Comparison of ENCODE assay signal across 14 cellular contexts in the genomic region with DNA sequence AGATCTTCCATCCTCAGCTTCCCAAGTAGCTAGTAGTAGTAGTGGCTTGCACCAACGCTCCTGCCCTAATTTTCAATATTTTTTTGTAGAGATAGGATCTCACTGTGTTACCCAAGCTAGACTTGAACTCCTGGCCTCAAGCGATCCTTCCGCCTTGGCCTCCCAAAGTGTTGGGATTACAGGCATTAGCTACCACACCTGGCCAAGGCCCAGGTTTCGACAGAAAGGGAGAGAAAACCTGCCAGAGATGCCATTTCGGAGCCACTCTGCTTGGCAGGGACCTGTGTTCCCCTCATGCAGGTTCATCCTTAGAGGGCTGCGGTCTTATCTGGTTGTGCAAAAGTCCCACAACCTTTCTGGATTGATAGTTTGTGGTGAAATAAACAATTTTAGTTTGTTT. TPM values are rescaled to one million over a fixed set of nuclear protein-coding genes. Genes with fewer than 3 reads are reported as not detected.
DNase-seq lines count a peak whose midpoint lies in the region; ATAC-seq and TF ChIP-seq lines count a peak whose summit lies in the region.
"Had no signal": no experiment of that assay in that cellular context is flagged by ENCODE, and none has a peak within 500 bp of the region (broad histone marks: within the 10 kb centered on the region; RNA-seq: fewer than 3 reads in every experiment).

No MANE protein-coding gene starts in this region.

- no peak for TF ChIP-seq POLR2A in sigmoid colon (IDR thresholded peaks at IDR 0.05)

- H3F3A ChIP-seq in GM23338 (replicated peaks; ENCODE audit: low read depth): 0 out of 2 replicates have a peak, but pooled peaks cover 2% of the 10 kb centered on the region

- H3K27me3 ChIP-seq in GM23338 (ENCODE audit: insufficient read depth): peaks cover 6% of the 10 kb centered on the region; the same call in 1 of the 2 replicates
- H3K27me3 ChIP-seq in OCI-LY3 (ENCODE audit: low read depth, low read length): peaks cover 38% of the 10 kb centered on the region
- H3K27me3 ChIP-seq in sigmoid colon: peaks cover 0 to 36% (median 10%) of the 10 kb centered on the region in 3 donors
- H3K27me3 ChIP-seq: BLaER1 treated with 17β-estradiol and CSF1 and Interleukin-3, amounts not matched to agents 10 nM and 100 nM had no signal

- H3K36me3 ChIP-seq in GM23338 (ENCODE audit: insufficient read depth): no peaks in the 10 kb centered on the region
- no peaks in the 10 kb centered on the region for H3K36me3 ChIP-seq in OCI-LY3 (replicated peaks; ENCODE audit: low read depth, low read length)
- H3K36me3 ChIP-seq in sigmoid colon: no peaks in the 10 kb centered on the region
- H3K36me3 ChIP-seq: BE2C; BLaER1 treated with 17β-estradiol and CSF1 and Interleukin-3, amounts not matched to agents 10 nM and 100 nM had no signal

- H3K36me3 Mint-ChIP-seq in GM23338 (ENCODE audit: low read depth): peaks cover 2% of the 10 kb centered on the region; the same call in 1 of the 3 replicates
- H3K36me3 Mint-ChIP-seq: CD14-positive monocyte; CD8-positive, alpha-beta memory T cell had no signal

- H3K4me3 ChIP-seq in GM23338 (no peak overlapping the region), OCI-LY3 (ENCODE audit: low read length) (no peak overlapping the region), sigmoid colon (no peak overlapping the region)
- H3K4me3 ChIP-seq: A549; BLaER1 treated with 17β-estradiol and CSF1 and Interleukin-3, amounts not matched to agents 10 nM and 100 nM had no signal

- H4K20me1 ChIP-seq in GM23338 (replicated peaks; ENCODE audit: insufficient read depth) (no peaks in the 10 kb centered on the region; the same call in 1 of the 2 replicates), OCI-LY3 (ENCODE audit: insufficient read depth, low read length) (no peaks in the 10 kb centered on the region)
- H4K20me1 ChIP-seq: BLaER1 treated with 17β-estradiol and CSF1 and Interleukin-3, amounts not matched to agents 10 nM and 100 nM had no signal

- H3K4me2 ChIP-seq in GM23338 (no peak overlapping the region), OCI-LY3 (ENCODE audit: low read length) (peak overlapping the region; percentile 48; the same call in 1 of the 2 replicates)
- H3K4me2 ChIP-seq: A549; BLaER1 treated with 17β-estradiol and CSF1 and Interleukin-3, amounts not matched to agents 10 nM and 100 nM had no signal

- H3K4me1 Mint-ChIP-seq in GM23338: peaks cover under 1% of the 10 kb centered on the region; the same call in 1 of the 3 replicates
- H3K4me1 Mint-ChIP-seq: CD8-positive, alpha-beta memory T cell had no signal

- peaks cover 13% of the 10 kb centered on the region for H3K27me3 Mint-ChIP-seq in GM23338 (ENCODE audit: insufficient read depth, low read depth, poor library complexity)

- ATAC-seq in GM23338 (no peak), HG03342 (IDR thresholded peaks at IDR 0.05; ENCODE audit: unreplicated experiment) (no peak)

- no peaks in the 10 kb centered on the region for H3K9me3 Mint-ChIP-seq in GM23338
- H3K9me3 Mint-ChIP-seq: CD14-positive monocyte; CD4-positive, alpha-beta T cell; CD8-positive, alpha-beta memory T cell had no signal

- H3K79me2 ChIP-seq in GM23338 (replicated peaks; ENCODE audit: insufficient read depth) (no peaks in the 10 kb centered on the region), OCI-LY3 (ENCODE audit: low read length) (no peaks in the 10 kb centered on the region)

- H3K4me3 Mint-ChIP-seq in GM23338: no peak overlapping the region
- H3K4me3 Mint-ChIP-seq: CD14-positive monocyte; CD4-positive, alpha-beta T cell; CD8-positive, alpha-beta memory T cell had no signal

- no peaks in the 10 kb centered on the region for H3K9me3 ChIP-seq in OCI-LY3 (ENCODE audit: insufficient read depth, low read length)
- no peaks in the 10 kb centered on the region for H3K9me3 ChIP-seq in sigmoid colon
- H3K9me3 ChIP-seq: A549; BE2C; BLaER1 treated with 17β-estradiol and CSF1 and Interleukin-3, amounts not matched to agents 10 nM and 100 nM had no signal

- H3K4me1 ChIP-seq in GM23338 (ENCODE audit: insufficient read depth) (no peaks in the 10 kb centered on the region), OCI-LY3 (ENCODE audit: low read length) (no peaks in the 10 kb centered on the region; the same call in none of the 2 replicates), sigmoid colon (peaks cover 0 to 6% (median 0%) of the 10 kb centered on the region in 4 donors)
- H3K4me1 ChIP-seq: A549 had no signal

- H3K27ac Mint-ChIP-seq in GM23338: no peak overlapping the region
- H3K27ac Mint-ChIP-seq: CD14-positive monocyte; CD4-positive, alpha-beta T cell; CD8-positive, alpha-beta memory T cell had no signal

- intact Hi-C loops in sigmoid colon (cut with DNase I): no loop called here

- TF ChIP-seq CTCF in GM23338 (conservative IDR thresholded peaks at IDR 0.05; ENCODE audit: low read depth in 2 of 2) (no peak), OCI-LY3 (IDR thresholded peaks at IDR 0.05; ENCODE audit: low read depth, low read length) (no peak), sigmoid colon (IDR thresholded peaks at IDR 0.05) (no peak)

- no peak overlapping the region for H3K9ac ChIP-seq in OCI-LY3 (ENCODE audit: low read length)
- H3K9ac ChIP-seq: BLaER1 treated with 17β-estradiol and CSF1 and Interleukin-3, amounts not matched to agents 10 nM and 100 nM had no signal

- TF ChIP-seq EP300 in sigmoid colon (IDR thresholded peaks at IDR 0.05): no peak

- no peaks in the 10 kb centered on the region for H3K9me2 ChIP-seq in GM23338 (ENCODE audit: insufficient read depth)

- WGBS in sigmoid colon, 2 donors: 80 to 81% methylated on average over 6 of the region's 6 CpGs

- no peak for DNase-seq in GM23338 (ENCODE audit: low spot score)
- DNase-seq in mesenteric fat pad (ENCODE audit: low spot score): peak; percentile 41
- DNase-seq in sigmoid colon: peak; percentile 24
- DNase-seq in NCI-H187 treated with DMSO at 0.1 percent for 48 hours (lab: John Stamatoyannopoulos, UW): no peak
- no peak for DNase-seq in SHP77 treated with DMSO at 0.1 percent for 48 hours (lab: John Stamatoyannopoulos, UW)
- DNase-seq: DMS 273 treated with DMSO at 0.1 percent for 48 hours had no signal

- H3K27ac ChIP-seq in GM23338 (ENCODE audit: low read depth) (peak overlapping the region; percentile 9; the same call in 1 of the 2 replicates), OCI-LY3 (ENCODE audit: low read length) (no peak overlapping the region), sigmoid colon (no peak overlapping the region)
- H3K27ac ChIP-seq: A549; BLaER1 treated with 17β-estradiol and CSF1 and Interleukin-3, amounts not matched to agents 10 nM and 100 nM had no signal

- H2AFZ ChIP-seq in GM23338 (no peak overlapping the region), OCI-LY3 (ENCODE audit: low read depth, low read length) (peak overlapping the region; percentile 86; the same call in 1 of the 2 replicates)

TF ChIP-seq in GM23338, 12 proteins besides CTCF, POLR2A, EP300 and RAD21:
- TF ChIP-seq JUNB (IDR thresholded peaks at IDR 0.05; ENCODE audit: unreplicated experiment) (no peak), ZNF331 (CRISPR knock-in tag; IDR thresholded peaks at IDR 0.05; ENCODE audit: low read depth) (no peak), ZNF114 (CRISPR knock-in tag; IDR thresholded peaks at IDR 0.05) (no peak)
- TF ChIP-seq, protein P1, sequence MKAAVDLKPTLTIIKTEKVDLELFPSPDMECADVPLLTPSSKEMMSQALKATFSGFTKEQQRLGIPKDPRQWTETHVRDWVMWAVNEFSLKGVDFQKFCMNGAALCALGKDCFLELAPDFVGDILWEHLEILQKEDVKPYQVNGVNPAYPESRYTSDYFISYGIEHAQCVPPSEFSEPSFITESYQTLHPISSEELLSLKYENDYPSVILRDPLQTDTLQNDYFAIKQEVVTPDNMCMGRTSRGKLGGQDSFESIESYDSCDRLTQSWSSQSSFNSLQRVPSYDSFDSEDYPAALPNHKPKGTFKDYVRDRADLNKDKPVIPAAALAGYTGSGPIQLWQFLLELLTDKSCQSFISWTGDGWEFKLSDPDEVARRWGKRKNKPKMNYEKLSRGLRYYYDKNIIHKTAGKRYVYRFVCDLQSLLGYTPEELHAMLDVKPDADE (IDR thresholded peaks at IDR 0.05): no peak
- TF ChIP-seq, protein P2, sequence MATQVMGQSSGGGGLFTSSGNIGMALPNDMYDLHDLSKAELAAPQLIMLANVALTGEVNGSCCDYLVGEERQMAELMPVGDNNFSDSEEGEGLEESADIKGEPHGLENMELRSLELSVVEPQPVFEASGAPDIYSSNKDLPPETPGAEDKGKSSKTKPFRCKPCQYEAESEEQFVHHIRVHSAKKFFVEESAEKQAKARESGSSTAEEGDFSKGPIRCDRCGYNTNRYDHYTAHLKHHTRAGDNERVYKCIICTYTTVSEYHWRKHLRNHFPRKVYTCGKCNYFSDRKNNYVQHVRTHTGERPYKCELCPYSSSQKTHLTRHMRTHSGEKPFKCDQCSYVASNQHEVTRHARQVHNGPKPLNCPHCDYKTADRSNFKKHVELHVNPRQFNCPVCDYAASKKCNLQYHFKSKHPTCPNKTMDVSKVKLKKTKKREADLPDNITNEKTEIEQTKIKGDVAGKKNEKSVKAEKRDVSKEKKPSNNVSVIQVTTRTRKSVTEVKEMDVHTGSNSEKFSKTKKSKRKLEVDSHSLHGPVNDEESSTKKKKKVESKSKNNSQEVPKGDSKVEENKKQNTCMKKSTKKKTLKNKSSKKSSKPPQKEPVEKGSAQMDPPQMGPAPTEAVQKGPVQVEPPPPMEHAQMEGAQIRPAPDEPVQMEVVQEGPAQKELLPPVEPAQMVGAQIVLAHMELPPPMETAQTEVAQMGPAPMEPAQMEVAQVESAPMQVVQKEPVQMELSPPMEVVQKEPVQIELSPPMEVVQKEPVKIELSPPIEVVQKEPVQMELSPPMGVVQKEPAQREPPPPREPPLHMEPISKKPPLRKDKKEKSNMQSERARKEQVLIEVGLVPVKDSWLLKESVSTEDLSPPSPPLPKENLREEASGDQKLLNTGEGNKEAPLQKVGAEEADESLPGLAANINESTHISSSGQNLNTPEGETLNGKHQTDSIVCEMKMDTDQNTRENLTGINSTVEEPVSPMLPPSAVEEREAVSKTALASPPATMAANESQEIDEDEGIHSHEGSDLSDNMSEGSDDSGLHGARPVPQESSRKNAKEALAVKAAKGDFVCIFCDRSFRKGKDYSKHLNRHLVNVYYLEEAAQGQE (IDR thresholded peaks at IDR 0.05; ENCODE audit: unreplicated experiment): no peak
TF ChIP-seq in GM23338: peak in this region for 0.

RNA-seq across cellular contexts. Expression of a gene that starts 41.4 kb away (rescaled TPM):
- 13.5 and 15.9 TPM in 2 replicates for total RNA-seq in GM23338 (2014; rRNA removed; shearing (Covaris generic))
- polyA plus RNA-seq in GM23338 (2016; fragmentation: Nextera tagmentation; extraction: Ambion mirVana) (3.5 and 3.7 TPM in 2 replicates), sigmoid colon (10 to 100 TPM; 10.2 to 19.5 (median 17.8) TPM)
- total RNA-seq in mesenteric fat pad (0.87 TPM), sigmoid colon (under 1 TPM; under 0.01 to 0.71 (median 0.08) TPM)
- polyA plus RNA-seq: A549 had no signal

Comparison
In these comparisons a context has a peak if more than half of its experiments do, and no peak if none do; other contexts are left out.
1. DNase-seq: peak in mesenteric fat pad (single experiment) and sigmoid colon (single experiment); none in GM23338 (single experiment), NCI-H187 treated with DMSO at 0.1 percent for 48 hours (single experiment) and SHP77 treated with DMSO at 0.1 percent for 48 hours (single experiment).